Comparison of ENCODE assay signal across 8 cellular contexts in genomic region chr2:96638144-96639121, GRCh38. TPM values are rescaled to one million over a fixed set of nuclear protein-coding genes. Genes with fewer than 3 reads are reported as not detected.
A peak's percentile ranks its signal among the peaks of the same experiment; 100 is the strongest.
DNase-seq lines count a peak whose midpoint lies in the region; ATAC-seq, FAIRE-seq and TF ChIP-seq lines count a peak whose summit lies in the region.

Gene KANSL3, minus strand, starts transcription at chr2:96638312. Its CDS starts 1,177 bp downstream, at chr2:96637135.

- no peak for FAIRE-seq in D721Med (lab: Jason Lieb, UNC)

- H2BK120ac ChIP-seq in IMR-90 (ENCODE audit: low read depth, low read length) = peak within 1 kb of the TSS; percentile 92

- no peak for TF ChIP-seq CTCF in D721Med (IDR thresholded peaks at IDR 0.05; ENCODE audit: insufficient read depth, missing control alignments)
- TF ChIP-seq CTCF in IMR-90 (conservative IDR thresholded peaks at IDR 0.05; ENCODE audit: low read depth, low read length) = no peak
- no peak for TF ChIP-seq CTCF in PC-3 (conservative IDR thresholded peaks at IDR 0.05; ENCODE audit: low read depth, low read length)

- H3K4me2 ChIP-seq in IMR-90 (ENCODE audit: low read depth, low read length) (peak within 1 kb of the TSS; percentile 98), PC-3 (ENCODE audit: low read length) (peak within 1 kb of the TSS; percentile 98)

- H2AFZ ChIP-seq in IMR-90 (replicated peaks; ENCODE audit: low read length, poor library complexity) (peak within 1 kb of the TSS; percentile 99), PC-3 (ENCODE audit: low read length) (peak within 1 kb of the TSS; percentile 96)

- DNase-seq in D721Med (ENCODE audit: insufficient read length, low spot score) = peak; percentile 47
- DNase-seq in IMR-90 = peak; percentile 93
- peak; percentile 96 for DNase-seq in PC-3
- DNase-seq in activated T-cell treated with anti-CD3 and anti-CD28 coated beads for 48 hours (ENCODE audit: low read depth) = peak; percentile 91
- peak; percentile 75 for DNase-seq in epithelial cell of prostate (ENCODE audit: low read depth, low spot score)
- DNase-seq in mucosa of gallbladder (ENCODE audit: low spot score) = peak; percentile 88
- DNase-seq in stimulated activated CD8-positive, alpha-beta memory T cell treated with anti-CD3 and anti-CD28 coated beads, Interleukin-4, amount 100 ng/mL, for 4 hours (ENCODE audit: low read depth in 2 of 2, low spot score in 1 of 2) = peak; percentile 74 to 77

- no peaks in the 10 kb centered on the region for H3F3A ChIP-seq in PC-3 (ENCODE audit: low read length, unreplicated experiment)

- H3K4me3 ChIP-seq in IMR-90 (ENCODE audit: insufficient read depth, low read depth, low read length) = peak within 1 kb of the TSS; percentile 87
- H3K4me3 ChIP-seq in PC-3 (ENCODE audit: low read length) = peak within 1 kb of the TSS; percentile 77

- peaks cover 8% of the 10 kb centered on the region; the same call in 1 of the 2 replicates for H3K9me1 ChIP-seq in IMR-90 (ENCODE audit: insufficient read depth, low read length)

- POLR2A ChIA-PET in IMR-90 (lab: Charles Lee; ENCODE audit: unreplicated experiment) (interaction anchor here (0.9 kb wide), 1 partner anchor 17 kb away, joined by 3 read pairs; no protein-coding TSS in a partner anchor), PC-3 (lab: Charles Lee; ENCODE audit: unreplicated experiment) (interaction anchor here (0.6 kb wide), 1 partner anchor 27 kb away, joined by 3 read pairs; no protein-coding TSS in a partner anchor)

- H3K79me2 ChIP-seq in PC-3 (ENCODE audit: low read length) = peaks cover 44% of the 10 kb centered on the region

- no peaks in the 10 kb centered on the region for H3K9me2 ChIP-seq in PC-3 (replicated peaks; ENCODE audit: low read length)

- H4K91ac ChIP-seq in IMR-90 (ENCODE audit: insufficient read depth, low read depth, low read length) = peak within 1 kb of the TSS; percentile 87

- CTCF ChIA-PET in IMR-90 (lab: Yijun Ruan, JAX) (no interaction called here), PC-3 (lab: Charles Lee) (no interaction called here)

- intact Hi-C loops in IMR-90 (cut with micrococcal nuclease) = loop anchor here (2.0 to 5.0 kb wide), 2 partner anchors 18 to 104 kb away; partner anchors contain the start of gene LMAN2L
- intact Hi-C loops in PC-3 (cut with micrococcal nuclease) = loop anchor here (1.0 to 5.0 kb wide), 3 partner anchors 102 to 164 kb away; partner anchors contain the start of genes CNNM4 and LMAN2L

- H4K20me1 ChIP-seq in IMR-90 (ENCODE audit: insufficient read depth, low read length) = no peaks in the 10 kb centered on the region
- H4K20me1 ChIP-seq in PC-3 (ENCODE audit: low read length) = 0 out of 2 replicates have a peak, but pooled peaks cover 5% of the 10 kb centered on the region

- H3K18ac ChIP-seq in IMR-90 (ENCODE audit: low read depth, low read length) = peak within 1 kb of the TSS; percentile 80

- peak; percentile 29 for TF ChIP-seq RAD21 in IMR-90 (IDR thresholded peaks at IDR 0.05; ENCODE audit: low read length)

- no peaks in the 10 kb centered on the region for H3K9me3 ChIP-seq in IMR-90 (ENCODE audit: control insufficient read depth, insufficient read depth, low read length)
- H3K9me3 ChIP-seq in PC-3 (ENCODE audit: low read length) = no peaks in the 10 kb centered on the region

- 5% methylated on average over 50 of the region's 67 CpGs; no CpG with 5 or more reads in 1 of the 2 experiments for WGBS in IMR-90 (ENCODE audit: extremely low coverage in 2 of 2, insufficient read length in 1 of 2), 2 experiments

- H2AK9ac ChIP-seq in IMR-90 (replicated peaks; ENCODE audit: low read depth, low read length, poor library complexity) = peak within 1 kb of the TSS; percentile 88

- H3K9ac ChIP-seq in IMR-90 (ENCODE audit: low read depth, low read length) (peak within 1 kb of the TSS; percentile 65), PC-3 (ENCODE audit: low read length) (peak within 1 kb of the TSS; percentile 89)

- peak within 1 kb of the TSS; percentile 57 for H2AK5ac ChIP-seq in IMR-90 (ENCODE audit: low read depth, low read length)

- H3K56ac ChIP-seq in IMR-90 (ENCODE audit: extremely low read depth, insufficient read depth, low read length) = peak within 1 kb of the TSS; percentile 70; the same call in 1 of the 2 replicates

- peak within 1 kb of the TSS; percentile 79 to 99 for H4K8ac ChIP-seq in IMR-90 (ENCODE audit: low read depth in 2 of 2, low read length in 2 of 2)

- in situ Hi-C loops in IMR-90 (cut with MboI; ENCODE audit: low sequenced_read_pairs) = no loop called here

- BruUV-seq in IMR-90 (replicated peaks; lab: Mats Ljungman, UMichigan) = no TSS peak
- TSS peak; percentile 90 for BruUV-seq in PC-3 (replicated peaks; lab: Mats Ljungman, UMichigan)

- peaks cover 16 to 40% of the 10 kb centered on the region in 2 experiments for H3K79me1 ChIP-seq in IMR-90 (ENCODE audit: low read depth in 1 of 2, low read length in 2 of 2)

- H2BK5ac ChIP-seq in IMR-90 (ENCODE audit: low read depth, low read length, poor library complexity, severe bottlenecking) = peak within 1 kb of the TSS; percentile 86

- H3K4me1 ChIP-seq in IMR-90 (ENCODE audit: control insufficient read depth, insufficient read depth, low read length) (peaks cover 13% of the 10 kb centered on the region), PC-3 (ENCODE audit: insufficient read depth, low read length) (peaks cover 18% of the 10 kb centered on the region; the same call in 1 of the 2 replicates)

- H3K4ac ChIP-seq in IMR-90 (ENCODE audit: low read depth, low read length) = peak within 1 kb of the TSS; percentile 86

- peak within 1 kb of the TSS; percentile 97 for H4K5ac ChIP-seq in IMR-90 (ENCODE audit: low read depth, low read length)

- dilution Hi-C loops in IMR-90 (cut with HindIII; ENCODE audit: low sequenced_read_pairs, unreplicated experiment) = no loop called here

- H3K14ac ChIP-seq in IMR-90 (replicated peaks; ENCODE audit: low read depth, low read length) = peak within 1 kb of the TSS; percentile 93

- H2BK20ac ChIP-seq in IMR-90 (ENCODE audit: low read depth, low read length) = peak within 1 kb of the TSS; percentile 89

- H2BK15ac ChIP-seq in IMR-90 (ENCODE audit: low read depth, low read length) = peak within 1 kb of the TSS; percentile 87; the same call in 1 of the 3 replicates

- ATAC-seq in GM21528 (IDR thresholded peaks at IDR 0.05; ENCODE audit: low FRiP score, unreplicated experiment) (peak; percentile 82), IMR-90 (ENCODE audit: low read depth) (peak; percentile 93), PC-3 (peak; percentile 70)

- TF ChIP-seq POLR2A in IMR-90 (IDR thresholded peaks at IDR 0.05; ENCODE audit: low read depth, low read length) = peak; percentile 95

- H3K36me3 ChIP-seq in IMR-90 (ENCODE audit: control insufficient read depth, insufficient read depth, low read length) (peaks cover 3% of the 10 kb centered on the region), PC-3 (ENCODE audit: low read depth, low read length) (peaks cover 6% of the 10 kb centered on the region; the same call in 1 of the 2 replicates)

- peak within 1 kb of the TSS; percentile 95 for H3K23ac ChIP-seq in IMR-90 (ENCODE audit: low read depth, low read length)

- H3K27me3 ChIP-seq in IMR-90 (ENCODE audit: control insufficient read depth, insufficient read depth, low read length) (no peaks in the 10 kb centered on the region), PC-3 (ENCODE audit: low read length) (no peaks in the 10 kb centered on the region)

- H3K27ac ChIP-seq in IMR-90 (ENCODE audit: insufficient read depth, low read length) = peak within 1 kb of the TSS; percentile 84
- peak within 1 kb of the TSS; percentile 77 for H3K27ac ChIP-seq in PC-3 (ENCODE audit: low read length)
- H3K27ac ChIP-seq in epithelial cell of prostate = peak within 1 kb of the TSS; percentile 72

TF ChIP-seq in IMR-90, 13 proteins besides CTCF, POLR2A, EP300 and RAD21 (continues in another document):
- TF ChIP-seq CEBPB (IDR thresholded peaks at IDR 0.05; ENCODE audit: low read depth, low read length) = no peak
- 0 out of 2 replicates have a peak, but pooled peaks have one; percentile 9 for TF ChIP-seq NFE2L2 (IDR thresholded peaks at IDR 0.05; ENCODE audit: low read depth, low read length)
- TF ChIP-seq MAFK (IDR thresholded peaks at IDR 0.05; ENCODE audit: low read depth, low read length) = no peak
- peak; percentile 23; the same call in 1 of the 2 replicates for TF ChIP-seq MXI1 (IDR thresholded peaks at IDR 0.05; ENCODE audit: borderline replicate concordance, low read depth, low read length)
- TF ChIP-seq USF2 (IDR thresholded peaks at IDR 0.05; ENCODE audit: low read depth, low read length) = no peak; the same call in 1 of the 2 replicates
- 0 out of 2 replicates have a peak, but pooled peaks have one; percentile 68 for TF ChIP-seq CHD1 (IDR thresholded peaks at IDR 0.05; ENCODE audit: low read depth, low read length)
- no peak for TF ChIP-seq FOS (IDR thresholded peaks at IDR 0.05; ENCODE audit: low read depth, low read length)
- 0 out of 2 replicates have a peak, but pooled peaks have one; percentile 40 for TF ChIP-seq ELK1 (IDR thresholded peaks at IDR 0.05; ENCODE audit: borderline replicate concordance, low read depth, low read length)
- peak; percentile 57; the same call in 1 of the 2 replicates for TF ChIP-seq RFX5 (IDR thresholded peaks at IDR 0.05; ENCODE audit: low read depth, low read length)
- peak; percentile 60; the same call in 1 of the 2 replicates for TF ChIP-seq BHLHE40 (IDR thresholded peaks at IDR 0.05; ENCODE audit: low read depth, low read length)
- no peak for TF ChIP-seq RCOR1 (IDR thresholded peaks at IDR 0.05; ENCODE audit: insufficient replicate concordance, low read length)
- peak; percentile 41 for TF ChIP-seq SMC3 (IDR thresholded peaks at IDR 0.05; ENCODE audit: low read depth, low read length)

RNA-seq across cellular contexts. Expression of gene KANSL3, which starts in this region (rescaled TPM):
- 25.0 and 26.3 TPM in 2 replicates for total RNA-seq in IMR-90 (2012; rRNA removed)
- 19.5 and 22.2 TPM in 2 replicates for polyA plus RNA-seq in IMR-90 (2012; rRNA removed)
- polyA plus RNA-seq in IMR-90 (2012; cell fraction: cytosol; rRNA removed) = 8.4 and 8.6 TPM in 2 replicates
- 41.0 and 52.4 TPM in 2 replicates for polyA plus RNA-seq in IMR-90 (2012; cell fraction: nucleus; rRNA removed; ENCODE audit: low replicate concordance)
- total RNA-seq in PC-3 (2014; rRNA removed) = 30.6 and 35.7 TPM in 2 replicates
- total RNA-seq in mucosa of gallbladder = 38.7 TPM

Comparison
In these comparisons a context has a peak if more than half of its experiments do, and no peak if none do; other contexts are left out.
1. Peak in every context shown above with its lines: DNase-seq, ATAC-seq, H3K4me3 ChIP-seq and H3K27ac ChIP-seq.